In the genomic region with DNA sequence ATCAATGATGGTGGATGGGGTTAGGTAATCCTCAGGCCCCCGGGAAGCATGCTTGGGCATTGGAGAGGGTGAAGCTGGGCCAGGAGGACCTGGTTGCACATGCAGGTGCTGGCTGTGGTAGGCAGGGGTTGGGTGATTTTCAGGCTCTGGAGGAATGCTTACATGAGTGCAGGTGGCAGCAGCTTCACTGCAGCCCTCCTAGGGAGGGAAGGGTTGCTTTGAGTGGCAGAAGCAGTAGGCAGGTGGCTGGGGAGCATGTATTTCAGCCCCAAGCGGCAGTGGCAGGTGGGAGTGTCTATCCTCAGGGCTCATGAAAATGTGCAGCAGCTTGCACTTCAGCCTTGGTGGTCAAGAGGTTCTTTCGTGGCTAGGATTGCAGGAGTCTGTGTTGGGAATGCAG, we compare ENCODE assay signal across 20 cellular contexts.
A peak's percentile ranks its signal among the peaks of the same experiment; 100 is the strongest.
DNase-seq lines count a peak whose midpoint lies in the region; ATAC-seq lines count a peak whose summit lies in the region.
"Had no signal": no experiment of that assay in that cellular context is flagged by ENCODE, and none has a peak within 500 bp of the region (broad histone marks: within the 10 kb centered on the region; RNA-seq: fewer than 3 reads in every experiment).

No MANE protein-coding gene starts in this region.

- H3K4me1 Mint-ChIP-seq in stimulated activated naive CD8-positive, alpha-beta T cell treated with anti-CD3 and anti-CD28 coated beads, Interleukin-15, Interleukin-2, amounts not matched to agents 100 ng/mL and 50 ng/mL, for 24 hours (ENCODE audit: low read depth), result peaks cover 65% of the 10 kb centered on the region
- H3K4me1 Mint-ChIP-seq in activated T-helper 2 cell treated with anti-CD3 and anti-CD28 coated beads, Interferon-gamma antibody, Interleukin-2, Interleukin-4, amounts not matched to agents 10 μg/mL and 5 μg/mL and 100 μg/mL, durations not matched to agents 14 hours and 24 hours and 36 hours (ENCODE audit: low read depth), result peaks cover 67% of the 10 kb centered on the region

- H3K27ac ChIP-seq in substantia nigra (ENCODE audit: low read depth, low read length, poor library complexity, severe bottlenecking), result no peak overlapping the region
- H3K27ac ChIP-seq: 22Rv1 had no signal

- no peak for ATAC-seq in stimulated activated naive CD8-positive, alpha-beta T cell treated with anti-CD3 and anti-CD28 coated beads, Interleukin-15, Interleukin-2, amounts not matched to agents 100 U/mL and 50 U/mL, for 24 hours
- ATAC-seq in Right ventricle myocardium inferior, result no peak
- ATAC-seq: HCT116, HepG2, Panc1 had no signal

- peaks cover 17% of the 10 kb centered on the region for H3K9me3 Mint-ChIP-seq in stimulated activated naive CD8-positive, alpha-beta T cell treated with anti-CD3 and anti-CD28 coated beads, Interleukin-15, Interleukin-2, amounts not matched to agents 100 ng/mL and 50 ng/mL, for 24 hours
- H3K9me3 Mint-ChIP-seq in activated T-helper 2 cell treated with anti-CD3 and anti-CD28 coated beads, Interferon-gamma antibody, Interleukin-2, Interleukin-4, amounts not matched to agents 10 μg/mL and 5 μg/mL and 100 μg/mL, durations not matched to agents 14 hours and 24 hours and 36 hours, result peaks cover 36% of the 10 kb centered on the region

- H3K27ac Mint-ChIP-seq in stimulated activated naive CD8-positive, alpha-beta T cell treated with anti-CD3 and anti-CD28 coated beads, Interleukin-15, Interleukin-2, amounts not matched to agents 100 ng/mL and 50 ng/mL, for 24 hours, result peak overlapping the region; percentile 93
- H3K27ac Mint-ChIP-seq in activated T-helper 2 cell treated with anti-CD3 and anti-CD28 coated beads, Interferon-gamma antibody, Interleukin-2, Interleukin-4, amounts not matched to agents 10 μg/mL and 5 μg/mL and 100 μg/mL, durations not matched to agents 14 hours and 24 hours and 36 hours, result peak overlapping the region; percentile 100

- H3K36me3 Mint-ChIP-seq in stimulated activated naive CD8-positive, alpha-beta T cell treated with anti-CD3 and anti-CD28 coated beads, Interleukin-15, Interleukin-2, amounts not matched to agents 100 ng/mL and 50 ng/mL, for 24 hours (ENCODE audit: low read depth), result peaks cover 7% of the 10 kb centered on the region
- peaks cover 22% of the 10 kb centered on the region for H3K36me3 Mint-ChIP-seq in activated T-helper 2 cell treated with anti-CD3 and anti-CD28 coated beads, Interferon-gamma antibody, Interleukin-2, Interleukin-4, amounts not matched to agents 10 μg/mL and 5 μg/mL and 100 μg/mL, durations not matched to agents 14 hours and 24 hours and 36 hours (ENCODE audit: low read depth)

- peaks cover 34% of the 10 kb centered on the region for H3K27me3 Mint-ChIP-seq in stimulated activated naive CD8-positive, alpha-beta T cell treated with anti-CD3 and anti-CD28 coated beads, Interleukin-15, Interleukin-2, amounts not matched to agents 100 ng/mL and 50 ng/mL, for 24 hours
- no peaks in the 10 kb centered on the region for H3K27me3 Mint-ChIP-seq in activated T-helper 2 cell treated with anti-CD3 and anti-CD28 coated beads, Interferon-gamma antibody, Interleukin-2, Interleukin-4, amounts not matched to agents 10 μg/mL and 5 μg/mL and 100 μg/mL, durations not matched to agents 14 hours and 24 hours and 36 hours (ENCODE audit: low read depth)

- DNase-seq in DMS79 treated with DMSO at 0.1 percent for 48 hours (lab: John Stamatoyannopoulos, UW) (peak; percentile 6), DMS79 (lab: John Stamatoyannopoulos, UW) (no peak), Right ventricle myocardium inferior (ENCODE audit: missing footprints) (no peak), LoVo (ENCODE audit: low spot score) (no peak), substantia nigra (lab: John Stamatoyannopoulos, UW) (no peak)
- DNase-seq in stimulated activated naive CD8-positive, alpha-beta T cell treated with anti-CD3 and anti-CD28 coated beads, Interleukin-15, Interleukin-2, amounts not matched to agents 100 U/mL and 50 U/mL, for 24 hours, result no peak
- DNase-seq in activated T-helper 2 cell treated with anti-CD3 and anti-CD28 coated beads, Interferon-gamma antibody, Interleukin-2, Interleukin-4, amounts not matched to agents 10 μg/mL and 5 μg/mL and 100 μg/mL, durations not matched to agents 14 hours and 24 hours and 36 hours (ENCODE audit: low spot score), result no peak
- DNase-seq: C1 segment of cervical spinal cord, COR-L47, Karpas-422, NCI-H1436 treated with DMSO at 0.1 percent for 48 hours, NCI-H2081, NCI-H2227 treated with DMSO at 0.1 percent for 48 hours, NCI-H526 treated with DMSO at 0.1 percent for 48 hours, SIG-M5 had no signal

- H3K4me3 Mint-ChIP-seq in stimulated activated naive CD8-positive, alpha-beta T cell treated with anti-CD3 and anti-CD28 coated beads, Interleukin-15, Interleukin-2, amounts not matched to agents 100 ng/mL and 50 ng/mL, for 24 hours, result no peak overlapping the region
- no peak overlapping the region for H3K4me3 Mint-ChIP-seq in activated T-helper 2 cell treated with anti-CD3 and anti-CD28 coated beads, Interferon-gamma antibody, Interleukin-2, Interleukin-4, amounts not matched to agents 10 μg/mL and 5 μg/mL and 100 μg/mL, durations not matched to agents 14 hours and 24 hours and 36 hours (ENCODE audit: low read depth)

- intact Hi-C loops in activated T-helper 2 cell treated with anti-CD3 and anti-CD28 coated beads, Interferon-gamma antibody, Interleukin-2, Interleukin-4, amounts not matched to agents 10 μg/mL and 5 μg/mL and 100 μg/mL, durations not matched to agents 14 hours and 24 hours and 36 hours (cut with micrococcal nuclease), result no loop called here
- intact Hi-C loops in Right ventricle myocardium inferior (cut with DNase I), result no loop called here
